Comparison of ENCODE assay signal across 16 cellular contexts in the genomic region with DNA sequence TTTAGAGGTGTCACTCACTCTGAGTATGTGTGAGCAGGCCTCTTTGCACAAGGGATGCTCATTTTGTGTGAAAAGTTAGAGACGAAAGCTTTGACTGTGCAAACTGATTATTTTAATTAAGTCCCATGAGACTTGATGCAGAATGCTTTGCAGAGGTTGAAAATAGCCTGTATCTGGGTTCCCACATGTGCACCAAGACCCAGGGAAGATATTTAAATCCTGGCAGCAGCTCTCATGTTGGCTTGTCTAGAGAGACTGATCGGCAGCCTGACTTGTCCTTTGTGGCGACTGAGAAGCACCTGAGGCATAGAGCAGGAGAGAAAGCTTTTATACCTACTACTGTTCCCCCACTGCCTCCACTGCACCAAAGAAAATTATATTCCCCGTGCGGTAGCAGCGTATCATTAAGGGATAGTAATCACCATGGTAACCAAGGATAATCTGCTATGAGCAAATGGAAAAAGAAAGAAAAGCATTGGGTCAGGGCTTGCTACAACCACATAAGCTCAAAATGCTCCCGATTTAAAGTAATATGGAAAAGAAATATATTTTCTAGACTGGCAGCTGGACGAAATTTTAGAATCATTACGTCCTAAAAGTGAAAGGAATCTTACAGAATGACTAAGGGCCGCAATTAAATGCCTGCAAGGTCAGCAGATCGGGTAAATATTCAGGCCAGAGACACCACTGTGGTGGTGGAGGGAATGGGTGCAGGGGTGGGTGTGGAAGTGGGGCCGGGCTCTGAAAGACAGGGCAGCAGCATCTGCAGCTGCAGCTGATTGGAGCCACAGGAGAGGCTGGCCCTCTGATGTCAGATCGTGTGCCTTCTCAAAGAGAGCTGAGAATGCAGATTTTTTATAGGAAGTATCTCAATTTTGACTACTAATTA.
DNase-seq lines count a peak whose midpoint lies in the region; ATAC-seq and TF ChIP-seq lines count a peak whose summit lies in the region.
"Had no signal": no experiment of that assay in that cellular context is flagged by ENCODE, and none has a peak within 500 bp of the region (broad histone marks: within the 10 kb centered on the region; RNA-seq: fewer than 3 reads in every experiment).

No MANE protein-coding gene starts in this region.

- ATAC-seq in right cardiac atrium, result peak; percentile 64 to 72
- ATAC-seq in GM19324 (IDR thresholded peaks at IDR 0.05; ENCODE audit: low FRiP score, unreplicated experiment), result no peak
- ATAC-seq in GM21528 (IDR thresholded peaks at IDR 0.05; ENCODE audit: low FRiP score, unreplicated experiment), result no peak
- ATAC-seq in SK-N-SH treated with all-trans-retinoic acid at 6 μM for 48 hours, result no peak

- intact Hi-C loops in right cardiac atrium (cut with DNase I), result loop anchor here in 2 of 4 donors (5.0 to 10.0 kb wide), 3 partner anchors 203 to 410 kb away; no protein-coding TSS in a partner anchor

- H3K9me3 ChIP-seq in MG63 (no peaks in the 10 kb centered on the region), right cardiac atrium (ENCODE audit: control insufficient read depth, low read length) (no peaks in the 10 kb centered on the region)
- H3K9me3 ChIP-seq: prostate gland had no signal

- H3K27me3 Mint-ChIP-seq in brain, result no peaks in the 10 kb centered on the region
- H3K27me3 Mint-ChIP-seq: type B pancreatic cell had no signal

- H3K4me3 ChIP-seq in MG63 (no peak overlapping the region), right cardiac atrium (ENCODE audit: low read length) (peak overlapping the region; percentile 16)
- H3K4me3 ChIP-seq: PC-9, prostate gland had no signal

- no peaks in the 10 kb centered on the region for H3K36me3 Mint-ChIP-seq in brain
- H3K36me3 Mint-ChIP-seq: CD4-positive, alpha-beta memory T cell; type B pancreatic cell had no signal

- WGBS in right cardiac atrium, result 48% methylated on average over 13 of the region's 13 CpGs

- TF ChIP-seq CTCF in brain (conservative IDR thresholded peaks at IDR 0.05), result no peak

- no peaks in the 10 kb centered on the region for H3K4me1 ChIP-seq in right cardiac atrium (ENCODE audit: control insufficient read depth, insufficient read depth, low read length)
- H3K4me1 ChIP-seq: prostate gland had no signal

- peaks cover 55% of the 10 kb centered on the region for H3K4me1 Mint-ChIP-seq in brain

- H3K9me3 Mint-ChIP-seq in brain, result peaks cover 0 to 1% (median 0%) of the 10 kb centered on the region in 5 experiments
- H3K9me3 Mint-ChIP-seq: type B pancreatic cell had no signal

- H3K27ac Mint-ChIP-seq in brain, result peak overlapping the region; percentile 73 to 98 (median 88)
- H3K27ac Mint-ChIP-seq: type B pancreatic cell had no signal

- DNase-seq in MG63 (peak; percentile 18), right cardiac atrium (peak; percentile 32 to 63 (median 62)), SKM-1 treated with dmso at 0.1 percent for 144 hours (lab: John Stamatoyannopoulos, UW; ENCODE audit: unreplicated experiment) (no peak)
- DNase-seq: activated gamma-delta T cell; CD4-positive, alpha-beta memory T cell; kidney; MM.1S; PC-9; SW 1271 had no signal

- H3K4me3 Mint-ChIP-seq in brain, result peak overlapping the region in 4 of 5 experiments; percentile 5 to 71 (median 29)
- H3K4me3 Mint-ChIP-seq: CD4-positive, alpha-beta memory T cell; type B pancreatic cell had no signal

- peaks cover 4% of the 10 kb centered on the region; the same call in 1 of the 2 replicates for H3K27me3 ChIP-seq in MG63
- no peaks in the 10 kb centered on the region for H3K27me3 ChIP-seq in right cardiac atrium (ENCODE audit: control insufficient read depth, insufficient read depth)

- H3K27ac ChIP-seq in right cardiac atrium (ENCODE audit: low read length) (no peak overlapping the region), temporal lobe (ENCODE audit: low read depth, low read length) (peak overlapping the region; percentile 62)
- H3K27ac ChIP-seq: PC-9, prostate gland had no signal

- H3K36me3 ChIP-seq in MG63, result no peaks in the 10 kb centered on the region
- H3K36me3 ChIP-seq: prostate gland had no signal

TF ChIP-seq in SK-N-SH treated with all-trans-retinoic acid at 6 μM for 48 hours, 23 proteins besides CTCF, POLR2A, EP300 and RAD21:
- TF ChIP-seq ZC3H10 (CRISPR knock-in tag; IDR thresholded peaks at IDR 0.05) (no peak), TOX (CRISPR knock-in tag; IDR thresholded peaks at IDR 0.05; ENCODE audit: borderline replicate concordance) (no peak), SNAI2 (CRISPR knock-in tag; IDR thresholded peaks at IDR 0.05) (no peak), RARB (CRISPR knock-in tag; IDR thresholded peaks at IDR 0.05) (no peak), BACH2 (CRISPR knock-in tag; IDR thresholded peaks at IDR 0.05; ENCODE audit: borderline replicate concordance) (no peak), ZFP3 (CRISPR knock-in tag; IDR thresholded peaks at IDR 0.05) (no peak), ESRRG (CRISPR knock-in tag; IDR thresholded peaks at IDR 0.05) (no peak), ARNTL (CRISPR knock-in tag; IDR thresholded peaks at IDR 0.05; ENCODE audit: borderline replicate concordance, low read depth) (no peak), GLIS3 (CRISPR knock-in tag; IDR thresholded peaks at IDR 0.05) (no peak), OSR1 (CRISPR knock-in tag; IDR thresholded peaks at IDR 0.05) (no peak), ZNF565 (CRISPR knock-in tag; conservative IDR thresholded peaks at IDR 0.05; ENCODE audit: low read depth) (no peak), CSDC2 (CRISPR knock-in tag; IDR thresholded peaks at IDR 0.05) (no peak), ZFP30 (CRISPR knock-in tag; IDR thresholded peaks at IDR 0.05) (no peak), PPARA (CRISPR knock-in tag; IDR thresholded peaks at IDR 0.05; ENCODE audit: borderline replicate concordance) (no peak)
- TF ChIP-seq, protein P1, sequence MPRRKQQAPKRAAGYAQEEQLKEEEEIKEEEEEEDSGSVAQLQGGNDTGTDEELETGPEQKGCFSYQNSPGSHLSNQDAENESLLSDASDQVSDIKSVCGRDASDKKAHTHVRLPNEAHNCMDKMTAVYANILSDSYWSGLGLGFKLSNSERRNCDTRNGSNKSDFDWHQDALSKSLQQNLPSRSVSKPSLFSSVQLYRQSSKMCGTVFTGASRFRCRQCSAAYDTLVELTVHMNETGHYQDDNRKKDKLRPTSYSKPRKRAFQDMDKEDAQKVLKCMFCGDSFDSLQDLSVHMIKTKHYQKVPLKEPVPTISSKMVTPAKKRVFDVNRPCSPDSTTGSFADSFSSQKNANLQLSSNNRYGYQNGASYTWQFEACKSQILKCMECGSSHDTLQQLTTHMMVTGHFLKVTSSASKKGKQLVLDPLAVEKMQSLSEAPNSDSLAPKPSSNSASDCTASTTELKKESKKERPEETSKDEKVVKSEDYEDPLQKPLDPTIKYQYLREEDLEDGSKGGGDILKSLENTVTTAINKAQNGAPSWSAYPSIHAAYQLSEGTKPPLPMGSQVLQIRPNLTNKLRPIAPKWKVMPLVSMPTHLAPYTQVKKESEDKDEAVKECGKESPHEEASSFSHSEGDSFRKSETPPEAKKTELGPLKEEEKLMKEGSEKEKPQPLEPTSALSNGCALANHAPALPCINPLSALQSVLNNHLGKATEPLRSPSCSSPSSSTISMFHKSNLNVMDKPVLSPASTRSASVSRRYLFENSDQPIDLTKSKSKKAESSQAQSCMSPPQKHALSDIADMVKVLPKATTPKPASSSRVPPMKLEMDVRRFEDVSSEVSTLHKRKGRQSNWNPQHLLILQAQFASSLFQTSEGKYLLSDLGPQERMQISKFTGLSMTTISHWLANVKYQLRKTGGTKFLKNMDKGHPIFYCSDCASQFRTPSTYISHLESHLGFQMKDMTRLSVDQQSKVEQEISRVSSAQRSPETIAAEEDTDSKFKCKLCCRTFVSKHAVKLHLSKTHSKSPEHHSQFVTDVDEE (CRISPR knock-in tag; IDR thresholded peaks at IDR 0.05), result no peak
- TF ChIP-seq, protein P2, sequence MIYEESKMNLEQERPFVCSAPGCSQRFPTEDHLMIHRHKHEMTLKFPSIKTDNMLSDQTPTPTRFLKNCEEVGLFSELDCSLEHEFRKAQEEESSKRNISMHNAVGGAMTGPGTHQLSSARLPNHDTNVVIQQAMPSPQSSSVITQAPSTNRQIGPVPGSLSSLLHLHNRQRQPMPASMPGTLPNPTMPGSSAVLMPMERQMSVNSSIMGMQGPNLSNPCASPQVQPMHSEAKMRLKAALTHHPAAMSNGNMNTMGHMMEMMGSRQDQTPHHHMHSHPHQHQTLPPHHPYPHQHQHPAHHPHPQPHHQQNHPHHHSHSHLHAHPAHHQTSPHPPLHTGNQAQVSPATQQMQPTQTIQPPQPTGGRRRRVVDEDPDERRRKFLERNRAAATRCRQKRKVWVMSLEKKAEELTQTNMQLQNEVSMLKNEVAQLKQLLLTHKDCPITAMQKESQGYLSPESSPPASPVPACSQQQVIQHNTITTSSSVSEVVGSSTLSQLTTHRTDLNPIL (CRISPR knock-in tag; IDR thresholded peaks at IDR 0.05; ENCODE audit: low read depth), result no peak
- TF ChIP-seq, protein P3, sequence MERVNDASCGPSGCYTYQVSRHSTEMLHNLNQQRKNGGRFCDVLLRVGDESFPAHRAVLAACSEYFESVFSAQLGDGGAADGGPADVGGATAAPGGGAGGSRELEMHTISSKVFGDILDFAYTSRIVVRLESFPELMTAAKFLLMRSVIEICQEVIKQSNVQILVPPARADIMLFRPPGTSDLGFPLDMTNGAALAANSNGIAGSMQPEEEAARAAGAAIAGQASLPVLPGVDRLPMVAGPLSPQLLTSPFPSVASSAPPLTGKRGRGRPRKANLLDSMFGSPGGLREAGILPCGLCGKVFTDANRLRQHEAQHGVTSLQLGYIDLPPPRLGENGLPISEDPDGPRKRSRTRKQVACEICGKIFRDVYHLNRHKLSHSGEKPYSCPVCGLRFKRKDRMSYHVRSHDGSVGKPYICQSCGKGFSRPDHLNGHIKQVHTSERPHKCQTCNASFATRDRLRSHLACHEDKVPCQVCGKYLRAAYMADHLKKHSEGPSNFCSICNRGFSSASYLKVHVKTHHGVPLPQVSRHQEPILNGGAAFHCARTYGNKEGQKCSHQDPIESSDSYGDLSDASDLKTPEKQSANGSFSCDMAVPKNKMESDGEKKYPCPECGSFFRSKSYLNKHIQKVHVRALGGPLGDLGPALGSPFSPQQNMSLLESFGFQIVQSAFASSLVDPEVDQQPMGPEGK (CRISPR knock-in tag; IDR thresholded peaks at IDR 0.05; ENCODE audit: borderline replicate concordance), result no peak

Comparison
In these comparisons a context has a peak if more than half of its experiments do, and no peak if none do; other contexts are left out.
1. ATAC-seq: peak in right cardiac atrium (2 of 2); none in GM19324 (single experiment), GM21528 (single experiment) and SK-N-SH treated with all-trans-retinoic acid at 6 μM for 48 hours (single experiment).